In the genomic region with DNA sequence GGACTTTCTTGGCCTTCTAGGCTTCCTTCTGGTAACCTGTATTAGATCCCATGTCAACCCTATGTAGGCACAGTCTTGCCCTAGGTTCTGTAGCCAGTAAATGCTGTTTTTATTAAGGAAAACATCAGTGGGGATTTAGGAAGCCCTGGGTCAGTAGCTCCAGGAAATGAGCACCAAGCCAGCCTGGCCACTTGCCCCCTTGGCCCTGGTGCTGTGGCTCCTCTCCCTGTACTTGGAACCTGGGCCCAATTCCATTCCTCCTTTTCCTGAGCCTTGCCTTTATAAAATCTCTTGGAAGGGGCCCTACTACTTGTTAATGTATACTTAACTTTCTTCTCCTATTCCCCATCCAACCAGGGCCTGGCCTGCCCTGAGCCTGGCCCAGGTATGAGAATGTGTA, we compare ENCODE assay signal across 13 cellular contexts.
DNase-seq lines count a peak whose midpoint lies in the region; ATAC-seq and TF ChIP-seq lines count a peak whose summit lies in the region.
"Had no signal": no experiment of that assay in that cellular context is flagged by ENCODE, and none has a peak within 500 bp of the region (broad histone marks: within the 10 kb centered on the region; RNA-seq: fewer than 3 reads in every experiment).

No MANE protein-coding gene starts in this region.

- H3K4me1 ChIP-seq in ascending aorta, result peaks cover 3 to 32% of the 10 kb centered on the region in 2 donors
- H3K4me1 ChIP-seq: HAP-1 had no signal

- no peaks in the 10 kb centered on the region for H3K4me1 Mint-ChIP-seq in activated naive CD4-positive, alpha-beta T cell treated with anti-CD3 and anti-CD28 coated beads, Interleukin-2, amount 50 U/mL, for 24 hours
- H3K4me1 Mint-ChIP-seq in stimulated activated memory B cell treated with anti-CD40 and anti-IgM and Interleukin-4, amounts not matched to agents 10 μg/mL and 1 μg/mL and 100 μg/mL, for 72 hours, result peaks cover 6% of the 10 kb centered on the region
- H3K4me1 Mint-ChIP-seq: CD4-positive, CD25-positive, alpha-beta regulatory T cell had no signal

- H3K36me3 ChIP-seq in ascending aorta, result no peaks in the 10 kb centered on the region
- H3K36me3 ChIP-seq: BLaER1 treated with 17β-estradiol and CSF1 and Interleukin-3, amounts not matched to agents 10 nM and 100 nM; HAP-1 had no signal

- peak overlapping the region; percentile 73 to 76 for H3K27ac ChIP-seq in ascending aorta

- intact Hi-C loops in ascending aorta (cut with DNase I), result no loop called here
- intact Hi-C loops in sciatic nerve (cut with DNase I), result no loop called here

- H3K4me3 Mint-ChIP-seq in activated naive CD4-positive, alpha-beta T cell treated with anti-CD3 and anti-CD28 coated beads, Interleukin-2, amount 50 U/mL, for 24 hours, result no peak overlapping the region
- H3K4me3 Mint-ChIP-seq in stimulated activated memory B cell treated with anti-CD40 and anti-IgM and Interleukin-4, amounts not matched to agents 10 μg/mL and 1 μg/mL and 100 μg/mL, for 72 hours, result no peak overlapping the region
- H3K4me3 Mint-ChIP-seq: CD4-positive, CD25-positive, alpha-beta regulatory T cell had no signal

- no peak for DNase-seq in activated naive CD4-positive, alpha-beta T cell treated with anti-CD3 and anti-CD28 coated beads, Interleukin-2, amount 50 U/mL, for 16 hours
- DNase-seq in G401 (ENCODE audit: low spot score) (peak; percentile 44), ascending aorta (ENCODE audit: low spot score in 2 of 2) (no peak), sciatic nerve (ENCODE audit: low spot score) (no peak), ecto neural progenitor cell (ENCODE audit: low spot score) (no peak), retina (no peak)
- DNase-seq: ACHN; CD4-positive, CD25-positive, alpha-beta regulatory T cell; DMS53 had no signal

- peak overlapping the region; percentile 84 for H3K27ac Mint-ChIP-seq in activated naive CD4-positive, alpha-beta T cell treated with anti-CD3 and anti-CD28 coated beads, Interleukin-2, amount 50 U/mL, for 24 hours
- no peak overlapping the region for H3K27ac Mint-ChIP-seq in stimulated activated memory B cell treated with anti-CD40 and anti-IgM and Interleukin-4, amounts not matched to agents 10 μg/mL and 1 μg/mL and 100 μg/mL, for 72 hours
- H3K27ac Mint-ChIP-seq: CD4-positive, CD25-positive, alpha-beta regulatory T cell had no signal

- no peak overlapping the region for H3K4me3 ChIP-seq in ascending aorta
- H3K4me3 ChIP-seq: BLaER1 treated with 17β-estradiol and CSF1 and Interleukin-3, amounts not matched to agents 10 nM and 100 nM; HAP-1 had no signal

- H3K27me3 ChIP-seq in ascending aorta, result no peaks in the 10 kb centered on the region
- H3K27me3 ChIP-seq: BLaER1 treated with 17β-estradiol and CSF1 and Interleukin-3, amounts not matched to agents 10 nM and 100 nM had no signal

- H3K9me3 Mint-ChIP-seq in activated naive CD4-positive, alpha-beta T cell treated with anti-CD3 and anti-CD28 coated beads, Interleukin-2, amount 50 U/mL, for 24 hours, result no peaks in the 10 kb centered on the region
- H3K9me3 Mint-ChIP-seq in stimulated activated memory B cell treated with anti-CD40 and anti-IgM and Interleukin-4, amounts not matched to agents 10 μg/mL and 1 μg/mL and 100 μg/mL, for 72 hours, result no peaks in the 10 kb centered on the region

- H3K27me3 Mint-ChIP-seq in activated naive CD4-positive, alpha-beta T cell treated with anti-CD3 and anti-CD28 coated beads, Interleukin-2, amount 50 U/mL, for 24 hours, result no peaks in the 10 kb centered on the region
- no peaks in the 10 kb centered on the region for H3K27me3 Mint-ChIP-seq in stimulated activated memory B cell treated with anti-CD40 and anti-IgM and Interleukin-4, amounts not matched to agents 10 μg/mL and 1 μg/mL and 100 μg/mL, for 72 hours
- H3K27me3 Mint-ChIP-seq: CD4-positive, CD25-positive, alpha-beta regulatory T cell had no signal

- in situ Hi-C loops in G401 (cut with HindIII; ENCODE audit: low sequenced_read_pairs), result no loop called here

- H3K9me3 ChIP-seq in ascending aorta, result no peaks in the 10 kb centered on the region
- H3K9me3 ChIP-seq: HAP-1 had no signal

- ATAC-seq in sciatic nerve, result peak; percentile 16
- no peak for ATAC-seq in stimulated activated memory B cell treated with anti-CD40 and anti-IgM and Interleukin-4, amounts not matched to agents 10 μg/mL and 1 μg/mL and 100 μg/mL, for 72 hours

- H3K36me3 Mint-ChIP-seq in activated naive CD4-positive, alpha-beta T cell treated with anti-CD3 and anti-CD28 coated beads, Interleukin-2, amount 50 U/mL, for 24 hours, result no peaks in the 10 kb centered on the region
- no peaks in the 10 kb centered on the region for H3K36me3 Mint-ChIP-seq in stimulated activated memory B cell treated with anti-CD40 and anti-IgM and Interleukin-4, amounts not matched to agents 10 μg/mL and 1 μg/mL and 100 μg/mL, for 72 hours
- H3K36me3 Mint-ChIP-seq: CD4-positive, CD25-positive, alpha-beta regulatory T cell had no signal

- TF ChIP-seq CTCF in ascending aorta (IDR thresholded peaks at IDR 0.05), result no peak
